Comparison of ENCODE assay signal across 8 cellular contexts in the genomic region with DNA sequence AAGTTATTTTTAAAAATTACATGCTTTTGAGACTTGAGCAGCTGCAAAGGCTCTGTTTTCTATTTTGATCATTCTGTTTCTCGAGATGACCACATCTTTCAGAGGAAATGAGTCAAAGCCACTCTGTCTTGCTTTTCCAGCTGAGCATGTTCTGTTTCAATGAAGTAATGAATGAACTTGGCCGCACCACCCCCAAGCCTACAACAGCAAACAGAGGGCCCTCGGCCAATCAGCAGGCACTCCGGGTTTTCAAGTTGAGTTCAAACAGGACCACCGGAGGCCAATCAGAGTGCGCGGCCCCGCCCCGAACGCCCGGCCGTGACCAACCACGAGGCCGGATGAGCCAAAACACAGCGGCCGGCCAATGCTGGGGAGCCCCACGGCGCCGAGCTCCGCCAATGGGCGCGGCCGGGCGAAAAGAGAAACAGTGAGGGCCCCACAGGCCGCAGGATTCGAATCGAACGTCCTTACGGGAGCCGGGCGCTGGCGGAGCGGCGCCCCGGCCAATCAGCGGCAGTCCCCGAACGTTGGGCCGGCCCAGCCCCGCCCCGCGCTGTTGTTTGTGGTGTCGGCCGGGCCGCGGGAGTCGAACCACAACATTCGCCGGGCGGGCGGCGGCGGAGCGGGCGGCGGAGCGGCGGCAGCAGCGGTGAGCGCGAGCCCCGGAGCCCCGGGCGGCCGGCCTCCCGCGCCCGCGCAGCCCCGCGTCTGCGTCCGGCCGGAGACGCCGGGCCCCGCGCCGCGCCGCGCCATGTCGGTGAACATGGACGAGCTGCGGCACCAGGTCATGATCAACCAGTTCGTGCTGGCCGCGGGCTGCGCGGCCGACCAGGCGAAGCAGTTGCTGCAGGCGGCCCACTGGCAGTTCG. TPM values are rescaled to one million over a fixed set of nuclear protein-coding genes. Genes with fewer than 3 reads are reported as not detected.
DNase-seq lines count a peak whose midpoint lies in the region; ATAC-seq, FAIRE-seq and TF ChIP-seq lines count a peak whose summit lies in the region.

Gene UBALD2, plus strand, starts transcription at position 594 of the 869 bp plus-strand sequence. Its CDS starts 158 bp downstream, at position 752.

- H3K27ac ChIP-seq in pancreas (peak within 1 kb of the TSS; percentile 85 to 94 (median 92)), tibial artery (peak within 1 kb of the TSS; percentile 77 to 85)

- intact Hi-C loops in Right ventricle myocardium superior (cut with DNase I) (no loop called here), pancreas (cut with DNase I) (no loop called here), tibial artery (cut with DNase I; ENCODE audit: low total_unique reads) (no loop called here)

- TF ChIP-seq CTCF in GM12865 (IDR thresholded peaks at IDR 0.05; ENCODE audit: insufficient read depth, low read depth, low read length, missing control alignments) = no peak
- TF ChIP-seq CTCF in pancreas (IDR thresholded peaks at IDR 0.05) = no peak
- TF ChIP-seq CTCF in tibial artery (IDR thresholded peaks at IDR 0.05) = peak in 1 of 2 experiments; percentile 55

- DNase-seq in GM12865 (ENCODE audit: low read depth) (peak; percentile 100), NCI-H1417 treated with DMSO at 0.1 percent for 48 hours (lab: John Stamatoyannopoulos, UW) (peak; percentile 91), SW480 (ENCODE audit: low spot score) (peak; percentile 97), Right ventricle myocardium superior (peak; percentile 100), pancreas (peak; percentile 98 to 99 (median 99)), tibial artery (peak; percentile 100)
- peak; percentile 98 for DNase-seq in activated naive CD8-positive, alpha-beta T cell treated with anti-CD3 and anti-CD28 coated beads, Interleukin-2, amount 50 U/mL, for 24 hours

- H3K9me3 Mint-ChIP-seq in activated naive CD8-positive, alpha-beta T cell treated with anti-CD3 and anti-CD28 coated beads, Interleukin-2, amount 50 U/mL, for 24 hours = no peaks in the 10 kb centered on the region

- H3K4me1 ChIP-seq in pancreas (peaks cover 51 to 74% (median 55%) of the 10 kb centered on the region in 3 donors), tibial artery (peaks cover 0 to 47% (median 35%) of the 10 kb centered on the region in 4 donors)

- WGBS in pancreas, 2 donors = 0 to 1% methylated on average over 45 to 94 of the region's 94 CpGs

- H3K27me3 ChIP-seq in pancreas = no peaks in the 10 kb centered on the region
- H3K27me3 ChIP-seq in tibial artery = no peaks in the 10 kb centered on the region

- H3K4me3 Mint-ChIP-seq in activated naive CD8-positive, alpha-beta T cell treated with anti-CD3 and anti-CD28 coated beads, Interleukin-2, amount 50 U/mL, for 24 hours = peak within 1 kb of the TSS; percentile 87

- no peaks in the 10 kb centered on the region for H3K36me3 ChIP-seq in pancreas
- H3K36me3 ChIP-seq in tibial artery = peaks cover 0 to 19% (median 14%) of the 10 kb centered on the region in 3 donors

- H3K27ac Mint-ChIP-seq in activated naive CD8-positive, alpha-beta T cell treated with anti-CD3 and anti-CD28 coated beads, Interleukin-2, amount 50 U/mL, for 24 hours = peak within 1 kb of the TSS; percentile 98

- H3K9me3 ChIP-seq in pancreas (no peaks in the 10 kb centered on the region), tibial artery (no peaks in the 10 kb centered on the region)

- H3K27me3 Mint-ChIP-seq in activated naive CD8-positive, alpha-beta T cell treated with anti-CD3 and anti-CD28 coated beads, Interleukin-2, amount 50 U/mL, for 24 hours = no peaks in the 10 kb centered on the region

- peaks cover 35% of the 10 kb centered on the region for H3K36me3 Mint-ChIP-seq in activated naive CD8-positive, alpha-beta T cell treated with anti-CD3 and anti-CD28 coated beads, Interleukin-2, amount 50 U/mL, for 24 hours (ENCODE audit: low read depth)

- peaks cover 63% of the 10 kb centered on the region for H3K4me1 Mint-ChIP-seq in activated naive CD8-positive, alpha-beta T cell treated with anti-CD3 and anti-CD28 coated beads, Interleukin-2, amount 50 U/mL, for 24 hours

- H3K4me3 ChIP-seq in GM12865 (ENCODE audit: low read depth, low read length) = peak within 1 kb of the TSS; percentile 95
- H3K4me3 ChIP-seq in pancreas = peak within 1 kb of the TSS; percentile 84 to 99 (median 94)
- H3K4me3 ChIP-seq in tibial artery = peak within 1 kb of the TSS; percentile 62 to 91

- ATAC-seq in HG02763 (IDR thresholded peaks at IDR 0.05; ENCODE audit: unreplicated experiment) (peak; percentile 81), Right ventricle myocardium superior (ENCODE audit: poor library complexity) (peak; percentile 94), pancreas (peak; percentile 86 to 90 (median 89))
- peak; percentile 79 for ATAC-seq in activated naive CD8-positive, alpha-beta T cell treated with anti-CD3 and anti-CD28 coated beads, Interleukin-2, amount 50 U/mL, for 24 hours

- peak; percentile 83 for FAIRE-seq in pancreas (lab: Jason Lieb, UNC)

RNA-seq across cellular contexts. Expression of gene UBALD2, which starts in this region (rescaled TPM):
- total RNA-seq in Right ventricle myocardium superior (28.1 TPM), pancreas (10 to 100 TPM; 17.8 to 34.6 (median 24.6) TPM)
- polyA plus RNA-seq in pancreas = 10 to 100 TPM; 21.8 to 30.0 TPM

Comparison
In these comparisons a context has a peak if more than half of its experiments do, and no peak if none do; other contexts are left out.
1. Peak in every context shown above with its lines: DNase-seq, ATAC-seq, H3K4me3 ChIP-seq and H3K27ac ChIP-seq.